In genomic region chr7:112383671-112384417, GRCh38 we compare ENCODE assay signal across 2 cellular contexts.
TF ChIP-seq lines count a peak whose summit lies in the region.

No MANE protein-coding gene starts in this region.

TF ChIP-seq in HEK293, 187 proteins besides CTCF, POLR2A, EP300 and RAD21 (continued from another document):
- TF ChIP-seq PRDM4 (tag by site-specific recombination; IDR thresholded peaks at IDR 0.05): no peak
- no peak for TF ChIP-seq ZNF221 (tag by site-specific recombination; IDR thresholded peaks at IDR 0.05; ENCODE audit: borderline replicate concordance)
- no peak for TF ChIP-seq WT1 (tag by site-specific recombination; IDR thresholded peaks at IDR 0.05)
- TF ChIP-seq ZNF274 (IDR thresholded peaks at IDR 0.05; ENCODE audit: low read length): no peak
- peak; percentile 84 for TF ChIP-seq ZNF274 (tag by site-specific recombination; IDR thresholded peaks at IDR 0.05; ENCODE audit: borderline replicate concordance)
- TF ChIP-seq ZBTB26 (tag by site-specific recombination; optimal IDR thresholded peaks at IDR 0.05): no peak
- no peak for TF ChIP-seq GLI4 (tag by site-specific recombination; IDR thresholded peaks at IDR 0.05)
- TF ChIP-seq SALL2 (tag by site-specific recombination; IDR thresholded peaks at IDR 0.05; ENCODE audit: borderline replicate concordance): no peak
- TF ChIP-seq SCRT1 (tag by site-specific recombination; IDR thresholded peaks at IDR 0.05; ENCODE audit: borderline replicate concordance): peak; percentile 83
- TF ChIP-seq ZNF530 (tag by site-specific recombination; IDR thresholded peaks at IDR 0.05; ENCODE audit: low read depth): no peak
- peak; percentile 53; the same call in 1 of the 2 replicates for TF ChIP-seq YY2 (tag by site-specific recombination; IDR thresholded peaks at IDR 0.05)
- no peak for TF ChIP-seq ZSCAN30 (tag by site-specific recombination; IDR thresholded peaks at IDR 0.05)
- no peak for TF ChIP-seq ZFP3 (tag by site-specific recombination; IDR thresholded peaks at IDR 0.05; ENCODE audit: low read depth)
- TF ChIP-seq ZNF645 (tag by site-specific recombination; IDR thresholded peaks at IDR 0.05): no peak
- TF ChIP-seq ZNF132 (tag by site-specific recombination; IDR thresholded peaks at IDR 0.05; ENCODE audit: borderline replicate concordance): no peak
- no peak for TF ChIP-seq OVOL3 (tag by site-specific recombination; IDR thresholded peaks at IDR 0.05)
- TF ChIP-seq SCRT2 (tag by site-specific recombination; IDR thresholded peaks at IDR 0.05): peak; percentile 74
- no peak for TF ChIP-seq ZNF223 (tag by site-specific recombination; IDR thresholded peaks at IDR 0.05)
- no peak for TF ChIP-seq ZNF148 (tag by site-specific recombination; IDR thresholded peaks at IDR 0.05; ENCODE audit: borderline replicate concordance)
- TF ChIP-seq ZNF677 (tag by site-specific recombination; IDR thresholded peaks at IDR 0.05): no peak
- no peak for TF ChIP-seq ZNF175 (tag by site-specific recombination; IDR thresholded peaks at IDR 0.05)
- no peak for TF ChIP-seq ZNF558 (tag by site-specific recombination; IDR thresholded peaks at IDR 0.05)
- TF ChIP-seq ZNF560 (tag by site-specific recombination; IDR thresholded peaks at IDR 0.05; ENCODE audit: borderline replicate concordance): no peak

TF ChIP-seq in HepG2, 621 proteins besides CTCF, POLR2A, EP300 and RAD21 (continued from another document):
- TF ChIP-seq THAP7 (CRISPR knock-in tag; IDR thresholded peaks at IDR 0.05): no peak
- peak; percentile 41 for TF ChIP-seq STAG1 (CRISPR knock-in tag; IDR thresholded peaks at IDR 0.05)
